ENCODE assay signal across 1 cellular context in genomic region chr17:35274167-35275066, GRCh38.
TF ChIP-seq lines count a peak whose summit lies in the region.

No MANE protein-coding gene starts in this region.

TF ChIP-seq in K562, 482 proteins besides CTCF, POLR2A, EP300 and RAD21:
- peak; percentile 95 for TF ChIP-seq MYNN (IDR thresholded peaks at IDR 0.05)
- peak; percentile 68; the same call in 1 of the 2 replicates for TF ChIP-seq MYNN (CRISPR knock-in tag; IDR thresholded peaks at IDR 0.05)
